ENCODE assay signal across 8 cellular contexts in genomic region chr17:76714822-76715461, GRCh38. TPM values are rescaled to one million over a fixed set of nuclear protein-coding genes. Genes with fewer than 3 reads are reported as not detected.
A peak's percentile ranks its signal among the peaks of the same experiment; 100 is the strongest.
DNase-seq lines count a peak whose midpoint lies in the region; ATAC-seq and TF ChIP-seq lines count a peak whose summit lies in the region.

No MANE protein-coding gene starts in this region.

- H3K4me3 ChIP-seq in dorsolateral prefrontal cortex (peak overlapping the region in 2 of 59 donors; percentile 1 to 18), mucosa of descending colon (no peak overlapping the region)

- peaks cover 21% of the 10 kb centered on the region for H3K36me3 ChIP-seq in mucosa of descending colon (ENCODE audit: low read depth)

- no peaks in the 10 kb centered on the region for H3K4me1 ChIP-seq in mucosa of descending colon (ENCODE audit: low read depth)

- ATAC-seq in mucosa of descending colon (peak; percentile 2), GM21528 (IDR thresholded peaks at IDR 0.05; ENCODE audit: low FRiP score, unreplicated experiment) (no peak), HG03460 (IDR thresholded peaks at IDR 0.05; ENCODE audit: unreplicated experiment) (no peak)

- no peaks in the 10 kb centered on the region for H3K27me3 ChIP-seq in dorsolateral prefrontal cortex

- peak; percentile 64 to 97 (median 84) for TF ChIP-seq CTCF in dorsolateral prefrontal cortex (IDR thresholded peaks at IDR 0.05 in 54 of 56, conservative IDR thresholded peaks at IDR 0.05 in 2 of 56; ENCODE audit: low read depth in 1 of 56, partially characterized antibody in 56 of 56)
- peak; percentile 70 for TF ChIP-seq CTCF in mucosa of descending colon (IDR thresholded peaks at IDR 0.05)

- H3K9me3 ChIP-seq in mucosa of descending colon = no peaks in the 10 kb centered on the region

- DNase-seq in Daoy (ENCODE audit: low read depth) (peak; percentile 49), MV-4-11 (lab: John Stamatoyannopoulos, UW) (peak; percentile 44), dorsolateral prefrontal cortex (peak in 8 of 10 donors; percentile 54 to 81 (median 68)), mucosa of descending colon (peak in 2 of 3 donors; percentile 69 to 89)
- peak; percentile 82 to 86 for DNase-seq in activated CD4-positive, alpha-beta T cell treated with anti-CD3 and anti-CD28 coated beads, Interleukin-2, amount 50 U/mL, for 48 hours
- peak; percentile 67 for DNase-seq in stimulated activated CD8-positive, alpha-beta memory T cell treated with anti-CD3 and anti-CD28 coated beads, Interleukin-7, amount 100 ng/mL, for 24 hours (ENCODE audit: low read depth)

- intact Hi-C loops in dorsolateral prefrontal cortex (cut with DNase I) (loop anchor here in 1 of 2 donors (5.0 kb wide), 1 partner anchor 158 kb away; no protein-coding TSS in a partner anchor), mucosa of descending colon (cut with DNase I, micrococcal nuclease) (no loop called here)

- peak overlapping the region in 34 of 59 donors; percentile 5 to 81 (median 47) for H3K27ac ChIP-seq in dorsolateral prefrontal cortex

RNA-seq across cellular contexts. Expression of gene MXRA7, which starts 4.2 kb away (rescaled TPM):
- 166 and 171 TPM in 2 replicates for total RNA-seq in Daoy (2014; rRNA removed; shearing (Covaris generic))
- 100 to 1,000 TPM in 82 of 120 experiments, 10 to 100 TPM in 38; 68.5 to 146 (median 109) TPM for total RNA-seq in dorsolateral prefrontal cortex
- total RNA-seq in mucosa of descending colon = 100 to 1,000 TPM in 1 of 3 donors, 10 to 100 TPM in 2; 11.4 to 214 (median 24.5) TPM

RNA-seq across cellular contexts. Expression of gene JMJD6, which starts 11.5 kb away (rescaled TPM):
- 36.2 and 38.9 TPM in 2 replicates for total RNA-seq in Daoy (2014; rRNA removed; shearing (Covaris generic))
- 100 to 1,000 TPM in 1 of 120 experiments, 10 to 100 TPM in 119; 22.0 to 110 (median 35.8) TPM for total RNA-seq in dorsolateral prefrontal cortex
- 10 to 100 TPM; 27.0 to 56.3 (median 30.3) TPM for total RNA-seq in mucosa of descending colon

RNA-seq across cellular contexts. Expression of gene METTL23, which starts 11.7 kb away (rescaled TPM):
- 29.4 and 36.5 TPM in 2 replicates for total RNA-seq in Daoy (2014; rRNA removed; shearing (Covaris generic))
- total RNA-seq in dorsolateral prefrontal cortex (10 to 100 TPM; 12.5 to 29.2 (median 18.7) TPM), mucosa of descending colon (10 to 100 TPM; 22.5 to 30.4 (median 28.7) TPM)

RNA-seq across cellular contexts. Expression of gene SRSF2, which starts 22.2 kb away (rescaled TPM):
- 359 and 429 TPM in 2 replicates for total RNA-seq in Daoy (2014; rRNA removed; shearing (Covaris generic))
- total RNA-seq in dorsolateral prefrontal cortex (100 to 1,000 TPM in 112 of 120 experiments, 10 to 100 TPM in 8; 73.8 to 169 (median 128) TPM), mucosa of descending colon (100 to 1,000 TPM; 130 to 166 (median 134) TPM)

RNA-seq across cellular contexts. Expression of gene MFSD11, which starts 23.0 kb away (rescaled TPM):
- total RNA-seq in Daoy (2014; rRNA removed; shearing (Covaris generic)) = 21.4 and 37.6 TPM in 2 replicates
- total RNA-seq in dorsolateral prefrontal cortex (10 to 100 TPM; 33.8 to 73.3 (median 51.7) TPM), mucosa of descending colon (10 to 100 TPM; 31.2 to 38.2 (median 33.2) TPM)
